Comparison of ENCODE assay signal across 15 cellular contexts in genomic region chr2:27638709-27639108, GRCh38. TPM values are rescaled to one million over a fixed set of nuclear protein-coding genes. Genes with fewer than 3 reads are reported as not detected.
A peak's percentile ranks its signal among the peaks of the same experiment; 100 is the strongest.
DNase-seq lines count a peak whose midpoint lies in the region; ATAC-seq and TF ChIP-seq lines count a peak whose summit lies in the region.
"Had no signal": no experiment of that assay in that cellular context is flagged by ENCODE, and none has a peak within 500 bp of the region (broad histone marks: within the 10 kb centered on the region; RNA-seq: fewer than 3 reads in every experiment).

No MANE protein-coding gene starts in this region.

- H3K36me3 ChIP-seq in fibroblast of lung (ENCODE audit: control insufficient read depth, insufficient read depth, low read length): peaks cover 6% of the 10 kb centered on the region

- H3K4me3 Mint-ChIP-seq in T-helper 17 cell: no peak overlapping the region
- H3K4me3 Mint-ChIP-seq: CD4-positive, CD25-positive, alpha-beta regulatory T cell; H9 had no signal

- TF ChIP-seq CTCF in fibroblast of lung (conservative IDR thresholded peaks at IDR 0.05 in 1 of 2, IDR thresholded peaks at IDR 0.05 in 1 of 2; ENCODE audit: low read depth in 1 of 2, low read length in 2 of 2): no peak

- no peaks in the 10 kb centered on the region for H3K9me3 ChIP-seq in T-helper 17 cell (ENCODE audit: control insufficient read depth, low read length, poor library complexity, severe bottlenecking)
- no peaks in the 10 kb centered on the region for H3K9me3 ChIP-seq in fibroblast of lung (ENCODE audit: control insufficient read depth, insufficient read depth, low read depth, low read length)

- H3K4me2 ChIP-seq in fibroblast of lung (ENCODE audit: extremely low read depth, insufficient read depth, low read length): no peak overlapping the region

- peak; percentile 31 for DNase-seq in stimulated activated CD4-positive, alpha-beta T cell treated with anti-CD3 and anti-CD28 coated beads, Interleukin-4, amount 100 ng/mL, for 24 hours
- DNase-seq in stimulated activated CD4-positive, alpha-beta T cell treated with anti-CD3 and anti-CD28 coated beads, Interleukin-2, amount 100 ng/mL, for 48 hours: no peak
- DNase-seq in T-helper 17 cell (no peak), fibroblast of lung (ENCODE audit: low read depth in 2 of 2) (peak; percentile 68 to 95), NCI-H1930 (lab: John Stamatoyannopoulos, UW) (no peak), NCI-H1417 treated with DMSO at 0.1 percent for 48 hours (lab: John Stamatoyannopoulos, UW) (no peak), DMS79 (lab: John Stamatoyannopoulos, UW) (no peak)
- DNase-seq: H9, MV-4-11, NCI-H345, occipital lobe, T-helper 9 cell had no signal

- H3K27me3 ChIP-seq in fibroblast of lung (ENCODE audit: control insufficient read depth, insufficient read depth, low read length): no peaks in the 10 kb centered on the region

- no peak overlapping the region for H2AFZ ChIP-seq in fibroblast of lung (ENCODE audit: low read length)

- H3K27ac Mint-ChIP-seq in T-helper 17 cell: peak overlapping the region; percentile 32
- H3K27ac Mint-ChIP-seq: H9 had no signal

- H3K4me1 Mint-ChIP-seq in T-helper 17 cell: peaks cover 16% of the 10 kb centered on the region
- H3K4me1 Mint-ChIP-seq: H9 had no signal

- H3K36me3 Mint-ChIP-seq in T-helper 17 cell (ENCODE audit: low read depth): peaks cover 22% of the 10 kb centered on the region

- no peaks in the 10 kb centered on the region for H3K27me3 Mint-ChIP-seq in T-helper 17 cell
- H3K27me3 Mint-ChIP-seq: CD4-positive, CD25-positive, alpha-beta regulatory T cell had no signal

- no peaks in the 10 kb centered on the region for H4K20me1 ChIP-seq in fibroblast of lung (ENCODE audit: control insufficient read depth, extremely low read depth, insufficient read depth, low read length)

- ATAC-seq in T-helper 17 cell: no peak
- ATAC-seq in HG03439 (IDR thresholded peaks at IDR 0.05; ENCODE audit: unreplicated experiment): no peak
- ATAC-seq: Panc1 had no signal

- no peaks in the 10 kb centered on the region for H3K79me2 ChIP-seq in fibroblast of lung (ENCODE audit: control insufficient read depth, insufficient read depth, low read length)

- H3K9ac ChIP-seq in fibroblast of lung (ENCODE audit: insufficient read depth, low read length): no peak overlapping the region

- no peak overlapping the region for H3K4me3 ChIP-seq in fibroblast of lung (replicated peaks in 1 of 4; ENCODE audit: control extremely low read depth in 1 of 4, insufficient read depth in 1 of 4, low read depth in 3 of 4, low read length in 4 of 4)

- H3K4me1 ChIP-seq in fibroblast of lung (ENCODE audit: control insufficient read depth, extremely low read depth, insufficient read depth, low read length): no peaks in the 10 kb centered on the region

- peak overlapping the region; percentile 33 for H3K27ac ChIP-seq in fibroblast of lung (ENCODE audit: insufficient read depth, low read length)

RNA-seq across cellular contexts. Expression of gene GPN1, which starts 9.9 kb away (rescaled TPM):
- total RNA-seq in T-helper 17 cell (10 to 100 TPM; 27.6 to 27.7 TPM), fibroblast of lung (29.5 and 34.5 TPM in 2 replicates)
- 60.9 and 65.1 TPM in 2 replicates for polyA plus RNA-seq in fibroblast of lung
- 43.3 and 51.9 TPM in 2 replicates for polyA plus RNA-seq in fibroblast of lung (2012)
- polyA minus RNA-seq in fibroblast of lung (ENCODE audit: low replicate concordance): 14.1 and 19.7 TPM in 2 replicates

RNA-seq across cellular contexts. Expression of gene CCDC121, which starts 9.9 kb away (rescaled TPM):
- total RNA-seq in T-helper 17 cell: 1 to 10 TPM; 1.3 TPM
- total RNA-seq in fibroblast of lung: 1.8 and 2.0 TPM in 2 replicates
- 1.4 and 1.5 TPM in 2 replicates for polyA plus RNA-seq in fibroblast of lung
- polyA plus RNA-seq in fibroblast of lung (2012): 0.98 and 1.0 TPM in 2 replicates
- 0.48 TPM in 1 of 2 replicates, not detected in the other for polyA minus RNA-seq in fibroblast of lung (ENCODE audit: low replicate concordance)

RNA-seq across cellular contexts. Expression of gene SUPT7L, which starts 24.7 kb away (rescaled TPM):
- total RNA-seq in T-helper 17 cell (10 to 100 TPM; 48.8 to 51.1 TPM), fibroblast of lung (18.5 and 27.2 TPM in 2 replicates)
- polyA plus RNA-seq in fibroblast of lung: 28.5 and 29.9 TPM in 2 replicates
- polyA plus RNA-seq in fibroblast of lung (2012): 20.0 and 21.3 TPM in 2 replicates
- polyA minus RNA-seq in fibroblast of lung (ENCODE audit: low replicate concordance): 18.2 and 21.5 TPM in 2 replicates

RNA-seq across cellular contexts. Expression of gene SLC4A1AP, which starts 25.0 kb away (rescaled TPM):
- total RNA-seq in T-helper 17 cell (10 to 100 TPM; 18.2 to 18.7 TPM), fibroblast of lung (25.2 and 28.4 TPM in 2 replicates)
- 15.2 and 17.7 TPM in 2 replicates for polyA plus RNA-seq in fibroblast of lung
- 16.3 and 20.7 TPM in 2 replicates for polyA plus RNA-seq in fibroblast of lung (2012)
- polyA minus RNA-seq in fibroblast of lung (ENCODE audit: low replicate concordance): 5.4 and 6.2 TPM in 2 replicates

RNA-seq across cellular contexts. Expression of gene ZNF512, which starts 55.9 kb away (rescaled TPM):
- 10 to 100 TPM; 26.4 to 28.7 TPM for total RNA-seq in T-helper 17 cell
- total RNA-seq in fibroblast of lung: 16.4 and 23.6 TPM in 2 replicates
- 31.3 and 36.6 TPM in 2 replicates for polyA plus RNA-seq in fibroblast of lung
- 22.1 and 23.4 TPM in 2 replicates for polyA plus RNA-seq in fibroblast of lung (2012)
- 8.7 and 20.1 TPM in 2 replicates for polyA minus RNA-seq in fibroblast of lung (ENCODE audit: low replicate concordance)

Comparison
In these comparisons a context has a peak if more than half of its experiments do, and no peak if none do; other contexts are left out.
1. DNase-seq: peak in stimulated activated CD4-positive, alpha-beta T cell treated with anti-CD3 and anti-CD28 coated beads, Interleukin-4, amount 100 ng/mL, for 24 hours (single experiment) and fibroblast of lung (2 of 2); none in stimulated activated CD4-positive, alpha-beta T cell treated with anti-CD3 and anti-CD28 coated beads, Interleukin-2, amount 100 ng/mL, for 48 hours (0 of 2), T-helper 17 cell (0 of 3), NCI-H1930 (0 of 2), NCI-H1417 treated with DMSO at 0.1 percent for 48 hours (single experiment) and DMS79 (single experiment).